ENCODE assay signal across 8 cellular contexts in the genomic region with DNA sequence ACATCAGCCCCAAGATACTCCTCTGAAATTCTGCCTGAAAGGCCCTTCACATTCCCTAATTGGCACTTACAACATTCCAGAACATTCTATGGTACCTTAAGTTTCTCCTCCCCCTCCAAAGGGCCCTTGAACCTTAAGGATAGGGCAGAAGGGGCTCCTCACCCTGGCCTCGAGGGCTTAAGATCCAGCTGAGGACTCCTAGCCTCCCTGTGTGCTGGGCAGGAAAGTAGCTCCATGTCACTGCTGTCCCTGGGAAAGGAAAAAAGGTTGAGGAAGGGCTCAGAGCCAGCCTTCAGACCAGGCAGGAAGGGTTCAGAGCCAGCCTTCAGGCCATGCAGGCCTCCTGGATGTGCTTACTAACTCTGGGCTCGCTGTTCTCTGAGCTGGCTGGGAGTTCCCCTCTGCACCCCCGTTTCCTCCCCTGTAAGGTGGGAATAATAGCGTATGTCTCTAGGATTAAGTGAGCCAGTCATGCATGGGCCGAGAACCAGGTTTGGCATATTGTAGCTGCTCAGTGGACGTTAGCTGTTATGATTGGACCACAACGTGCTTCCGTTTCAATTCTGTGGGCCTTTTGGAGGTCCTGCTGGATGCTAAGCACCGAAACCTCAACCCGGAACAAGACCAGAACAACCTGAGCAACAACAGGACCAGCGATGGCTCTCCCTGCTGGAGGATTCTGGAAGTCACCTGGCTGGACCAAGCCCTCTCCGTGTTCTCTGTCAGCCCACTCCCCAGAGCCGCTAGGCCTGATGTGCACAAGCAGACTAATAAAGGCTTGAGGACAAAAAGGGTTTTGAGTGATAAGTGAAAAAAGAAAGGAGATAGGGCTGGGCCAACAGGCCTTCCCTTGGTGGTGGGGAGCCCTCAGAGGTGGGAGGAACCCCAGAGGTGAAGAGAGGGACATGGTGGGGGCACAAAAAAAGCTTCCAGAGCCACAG. TPM values are rescaled to one million over a fixed set of nuclear protein-coding genes. Genes with fewer than 3 reads are reported as not detected.
DNase-seq lines count a peak whose midpoint lies in the region; ATAC-seq and TF ChIP-seq lines count a peak whose summit lies in the region.

No MANE protein-coding gene starts in this region.

- intact Hi-C loops in PC-3 (cut with micrococcal nuclease) = no loop called here

- no TSS peak for BruUV-seq in PC-3 (replicated peaks; lab: Mats Ljungman, UMichigan)

- no peaks in the 10 kb centered on the region for H3K36me3 Mint-ChIP-seq in immature natural killer cell

- H3K9me3 Mint-ChIP-seq in immature natural killer cell = no peaks in the 10 kb centered on the region

- H3K9me3 ChIP-seq in PC-3 (ENCODE audit: low read length) = no peaks in the 10 kb centered on the region

- H3K4me3 Mint-ChIP-seq in immature natural killer cell = peak overlapping the region; percentile 93 to 98 (median 96)

- DNase-seq in PC-3 (peak; percentile 28), immature natural killer cell (peak; percentile 70 to 82 (median 73)), foreskin melanocyte (no peak), DMS79 (lab: John Stamatoyannopoulos, UW) (no peak), GOT3 (lab: John Stamatoyannopoulos, UW) (no peak)

- H3K4me2 ChIP-seq in PC-3 (ENCODE audit: low read length) = no peak overlapping the region; the same call in 1 of the 2 replicates

- H4K20me1 ChIP-seq in PC-3 (ENCODE audit: low read length) = no peaks in the 10 kb centered on the region

- peaks cover 9% of the 10 kb centered on the region; the same call in 1 of the 2 replicates for H3K4me1 ChIP-seq in PC-3 (ENCODE audit: insufficient read depth, low read length)

- H3F3A ChIP-seq in PC-3 (ENCODE audit: low read length, unreplicated experiment) = no peaks in the 10 kb centered on the region

- no peak overlapping the region for H3K4me3 ChIP-seq in PC-3 (ENCODE audit: low read length)

- H3K27ac ChIP-seq in 22Rv1 (no peak overlapping the region), PC-3 (ENCODE audit: low read length) (no peak overlapping the region)

- H3K27me3 Mint-ChIP-seq in immature natural killer cell (ENCODE audit: low read depth in 3 of 3) = peaks cover 28 to 44% (median 37%) of the 10 kb centered on the region in 3 donors

- H3K36me3 ChIP-seq in PC-3 (ENCODE audit: low read depth, low read length) = no peaks in the 10 kb centered on the region

- peak overlapping the region; percentile 99 to 100 (median 100) for H3K27ac Mint-ChIP-seq in immature natural killer cell

- POLR2A ChIA-PET in PC-3 (lab: Charles Lee; ENCODE audit: unreplicated experiment) = no interaction called here

- CTCF ChIA-PET in PC-3 (lab: Charles Lee) = no interaction called here

- no peaks in the 10 kb centered on the region for H3K79me2 ChIP-seq in PC-3 (ENCODE audit: low read length)

- H3K4me1 Mint-ChIP-seq in immature natural killer cell = peaks cover 71 to 72% of the 10 kb centered on the region in 2 donors

- no peaks in the 10 kb centered on the region for H3K9me2 ChIP-seq in PC-3 (replicated peaks; ENCODE audit: low read length)

- no peak overlapping the region for H3K9ac ChIP-seq in PC-3 (ENCODE audit: low read length)

- TF ChIP-seq CTCF in 22Rv1 (IDR thresholded peaks at IDR 0.05) (peak; percentile 18; the same call in 1 of the 2 replicates), PC-3 (conservative IDR thresholded peaks at IDR 0.05; ENCODE audit: low read depth, low read length) (peak; percentile 53)

- no peaks in the 10 kb centered on the region for H3K27me3 ChIP-seq in PC-3 (ENCODE audit: low read length)

- ATAC-seq in GM18502 (IDR thresholded peaks at IDR 0.05; ENCODE audit: poor library complexity, unreplicated experiment) = peak; percentile 64
- peak; percentile 51 for ATAC-seq in HG02759 (IDR thresholded peaks at IDR 0.05; ENCODE audit: unreplicated experiment)
- peak; percentile 10; the same call in 1 of the 2 replicates for ATAC-seq in PC-3

- H2AFZ ChIP-seq in PC-3 (ENCODE audit: low read length) = 0 out of 2 replicates have a peak overlapping the region, but pooled peaks have one; percentile 53

RNA-seq across cellular contexts. Expression of a gene that starts 1.0 kb away (rescaled TPM):
- total RNA-seq in PC-3 (2014; rRNA removed) = 11.0 and 11.2 TPM in 2 replicates
- 1 to 10 TPM; 5.8 to 8.9 (median 7.8) TPM for polyA plus RNA-seq in immature natural killer cell

Comparison
In these comparisons a context has a peak if more than half of its experiments do, and no peak if none do; other contexts are left out.
1. ATAC-seq: peak in every context shown above with its lines; median percentile 64 in GM18502; 51 in HG02759; 10 in PC-3.
2. DNase-seq: peak in PC-3 (single experiment) and immature natural killer cell (3 of 3); none in foreskin melanocyte (single experiment), DMS79 (single experiment) and GOT3 (single experiment).